ENCODE assay signal across 21 cellular contexts in genomic region chrX:148288451-148288850, GRCh38.
A peak's percentile ranks its signal among the peaks of the same experiment; 100 is the strongest.
DNase-seq lines count a peak whose midpoint lies in the region; ATAC-seq, FAIRE-seq and TF ChIP-seq lines count a peak whose summit lies in the region.
"Had no signal": no experiment of that assay in that cellular context is flagged by ENCODE, and none has a peak within 500 bp of the region (broad histone marks: within the 10 kb centered on the region; RNA-seq: fewer than 3 reads in every experiment).

No MANE protein-coding gene starts in this region.

- TF ChIP-seq EP300 in H1 (IDR thresholded peaks at IDR 0.05; ENCODE audit: borderline replicate concordance in 1 of 2, low read depth in 2 of 2, low read length in 2 of 2), result no peak

- H3K79me2 ChIP-seq in H1 (ENCODE audit: control insufficient read depth in 1 of 2, insufficient read depth in 2 of 2, low read length in 2 of 2) (no peaks in the 10 kb centered on the region), osteoblast (ENCODE audit: insufficient read depth, low read length) (no peaks in the 10 kb centered on the region)

- WGBS in H1 (ENCODE audit: extremely low coverage in 1 of 2, insufficient coverage in 1 of 2, insufficient read length in 1 of 2, insufficient replicate concordance in 2 of 2, low coverage in 1 of 2, low lambda C conversion rate in 2 of 2, missing lambda C conversion rate in 1 of 2), 2 experiments, result 75% methylated on average over 3 of the region's 3 CpGs; no CpG with 5 or more reads in 1 of the 2 experiments

- H3K27ac Mint-ChIP-seq in WTC11, result no peak overlapping the region; the same call in 1 of the 2 replicates
- H3K27ac Mint-ChIP-seq: B cell; CD4-positive, CD25-positive, alpha-beta regulatory T cell; CD8-positive, alpha-beta T cell; HFFc6 had no signal

- H3K4me3 Mint-ChIP-seq in WTC11, result no peak overlapping the region; the same call in 1 of the 2 replicates
- H3K4me3 Mint-ChIP-seq: B cell; CD4-positive, CD25-positive, alpha-beta regulatory T cell; CD8-positive, alpha-beta T cell; H9; HFFc6 had no signal

- H3K27me3 Mint-ChIP-seq in WTC11 (ENCODE audit: low read depth), result peaks cover 34% of the 10 kb centered on the region
- H3K27me3 Mint-ChIP-seq: B cell; CD4-positive, CD25-positive, alpha-beta regulatory T cell had no signal

- ATAC-seq in WTC11, result peak; percentile 26; the same call in 1 of the 2 replicates
- ATAC-seq in GM18517 (IDR thresholded peaks at IDR 0.05; ENCODE audit: unreplicated experiment), result no peak
- ATAC-seq: CD8-positive, alpha-beta T cell had no signal

- H4K8ac ChIP-seq in H1 (ENCODE audit: extremely low read depth, insufficient read depth, low read length), result no peak overlapping the region

- H3K23ac ChIP-seq in H1 (ENCODE audit: insufficient read length), result no peak overlapping the region

- H4K91ac ChIP-seq in H1 (replicated peaks; ENCODE audit: insufficient read length, low read length), result no peak overlapping the region

- peaks cover 57% of the 10 kb centered on the region for H3K4me1 Mint-ChIP-seq in WTC11

- no peak overlapping the region for H2AFZ ChIP-seq in H1 (ENCODE audit: low read length)
- H2AFZ ChIP-seq in osteoblast (ENCODE audit: low read length), result no peak overlapping the region

- no peak overlapping the region for H4K5ac ChIP-seq in H1 (ENCODE audit: insufficient read length, low read depth, low read length)

- TF ChIP-seq RAD21 in H1 (IDR thresholded peaks at IDR 0.05 in 1 of 2, conservative IDR thresholded peaks at IDR 0.05 in 1 of 2; ENCODE audit: low read depth in 2 of 2, low read length in 2 of 2), result no peak

- H3K9me3 Mint-ChIP-seq in WTC11, result no peaks in the 10 kb centered on the region
- H3K9me3 Mint-ChIP-seq: CD8-positive, alpha-beta T cell had no signal

- no peak overlapping the region for H3K56ac ChIP-seq in H1 (replicated peaks; ENCODE audit: insufficient read length, low read depth, low read length)

- no peaks in the 10 kb centered on the region for H3K36me3 Mint-ChIP-seq in WTC11
- H3K36me3 Mint-ChIP-seq: CD4-positive, CD25-positive, alpha-beta regulatory T cell; CD8-positive, alpha-beta T cell had no signal

- TF ChIP-seq CTCF in WTC11 (IDR thresholded peaks at IDR 0.05) (no peak), H1 (IDR thresholded peaks at IDR 0.05; ENCODE audit: control extremely low read depth in 1 of 3, insufficient read depth in 1 of 3, low read depth in 1 of 3, low read length in 3 of 3) (no peak), osteoblast (IDR thresholded peaks at IDR 0.05; ENCODE audit: extremely low read depth, low read depth, low read length) (no peak)

- H2BK15ac ChIP-seq in H1 (ENCODE audit: low read length), result no peak overlapping the region

- H2BK20ac ChIP-seq in H1 (ENCODE audit: low read length), result no peak overlapping the region

- no peak for TF ChIP-seq POLR2A in H1 (IDR thresholded peaks at IDR 0.05; ENCODE audit: control extremely low read depth in 1 of 2, low read depth in 2 of 2, low read length in 2 of 2)

- no peak overlapping the region for H3K14ac ChIP-seq in H1 (ENCODE audit: insufficient read length)

- H3K79me1 ChIP-seq in H1 (ENCODE audit: low read depth, low read length), result no peaks in the 10 kb centered on the region

- H3K27ac ChIP-seq in H1 (ENCODE audit: low read depth, low read length) (no peak overlapping the region), osteoblast (ENCODE audit: low read depth, low read length) (no peak overlapping the region)
- H3K27ac ChIP-seq: 22Rv1, BLaER1, C4-2B had no signal

- H2BK12ac ChIP-seq in H1 (ENCODE audit: low read depth, low read length), result no peak overlapping the region

- no peaks in the 10 kb centered on the region for H3K23me2 ChIP-seq in H1 (ENCODE audit: low read depth, low read length)

- H3K36me3 ChIP-seq in H1 (ENCODE audit: control insufficient read depth in 2 of 4, insufficient read depth in 4 of 4, low read length in 3 of 4), result no peaks in the 10 kb centered on the region
- H3K36me3 ChIP-seq in osteoblast (ENCODE audit: insufficient read depth, low read length), result no peaks in the 10 kb centered on the region
- H3K36me3 ChIP-seq: BLaER1 had no signal

- H3K4ac ChIP-seq in H1 (replicated peaks; ENCODE audit: insufficient read length, low read depth, low read length), result no peak overlapping the region

- no peaks in the 10 kb centered on the region for H4K20me1 ChIP-seq in H1 (replicated peaks in 1 of 2; ENCODE audit: control insufficient read depth in 1 of 2, insufficient read depth in 2 of 2, low read length in 2 of 2)
- H4K20me1 ChIP-seq in osteoblast (ENCODE audit: insufficient read depth, low read length), result no peaks in the 10 kb centered on the region
- H4K20me1 ChIP-seq: BLaER1 had no signal

- CTCF ChIA-PET in WTC11 (lab: Charles Lee), result no interaction called here
- CTCF ChIA-PET in H1 (lab: Charles Lee; ENCODE audit: partially characterized antibody), result no interaction called here

- H3K9ac ChIP-seq in H1 (replicated peaks in 1 of 4; ENCODE audit: extremely low read depth in 1 of 4, low read depth in 3 of 4, low read length in 3 of 4), result no peak overlapping the region
- H3K9ac ChIP-seq: BLaER1 had no signal

- no peak overlapping the region for H2BK5ac ChIP-seq in H1 (ENCODE audit: low read depth, low read length)

- DNase-seq in DMS 273 (lab: John Stamatoyannopoulos, UW; ENCODE audit: unreplicated experiment) (peak; percentile 6), DMS 273 treated with DMSO at 0.1 percent for 48 hours (lab: John Stamatoyannopoulos, UW) (no peak), WTC11 (ENCODE audit: low spot score) (no peak), H1 (ENCODE audit: low read depth in 1 of 2, low spot score in 2 of 2) (no peak), osteoblast (ENCODE audit: insufficient read length, low spot score, missing footprints) (no peak), NCI-H82 (lab: John Stamatoyannopoulos, UW) (no peak)
- DNase-seq: Caco-2; CD4-positive, CD25-positive, alpha-beta regulatory T cell; CD8-positive, alpha-beta T cell; DMS53; DMS79 treated with DMSO at 0.1 percent for 48 hours; H9; HFFc6 had no signal

- no peak overlapping the region for H3K18ac ChIP-seq in H1 (ENCODE audit: extremely low read depth, low read length)

- POLR2A ChIA-PET in WTC11 (lab: Charles Lee) (no interaction called here), H1 (lab: Charles Lee; ENCODE audit: partially characterized antibody) (no interaction called here)

- H3K4me3 ChIP-seq in H1 (ENCODE audit: extremely low read depth in 1 of 4, insufficient read depth in 2 of 4, low read depth in 3 of 4, low read length in 4 of 4) (no peak overlapping the region), osteoblast (ENCODE audit: insufficient read depth, low read length) (no peak overlapping the region)
- H3K4me3 ChIP-seq: BLaER1 had no signal

- H3K4me1 ChIP-seq in H1 (replicated peaks in 1 of 4; ENCODE audit: control insufficient read depth in 3 of 4, insufficient read depth in 4 of 4, low read length in 3 of 4) (peaks cover 0 to 5% (median 1%) of the 10 kb centered on the region in 4 experiments; a peak in 3 of 7 replicates), osteoblast (ENCODE audit: insufficient read depth, low read length) (no peaks in the 10 kb centered on the region)
- H3K4me1 ChIP-seq: Caco-2 had no signal

- no peak overlapping the region for H2BK120ac ChIP-seq in H1 (replicated peaks; ENCODE audit: low read depth, low read length)

- no peak overlapping the region for H3K4me2 ChIP-seq in H1 (ENCODE audit: insufficient read depth in 1 of 2, low read depth in 2 of 2, low read length in 2 of 2)
- H3K4me2 ChIP-seq in osteoblast (ENCODE audit: insufficient read depth, low read length), result no peak overlapping the region
- H3K4me2 ChIP-seq: BLaER1 had no signal

- H3K9me3 ChIP-seq in H1 (ENCODE audit: insufficient read depth in 2 of 2, low read depth in 1 of 2, low read length in 1 of 2) (no peaks in the 10 kb centered on the region), osteoblast (ENCODE audit: low read depth, low read length) (no peaks in the 10 kb centered on the region)
- H3K9me3 ChIP-seq: Caco-2 had no signal

- FAIRE-seq in H1 (lab: Jason Lieb, UNC), result peak; percentile 82
- FAIRE-seq: A204.1, G401.6, GM12892 had no signal

- no peak overlapping the region for H2AK5ac ChIP-seq in H1 (ENCODE audit: low read depth, low read length)

- H3K27me3 ChIP-seq in H1 (replicated peaks in 1 of 4; ENCODE audit: control insufficient read depth in 3 of 4, extremely low read depth in 1 of 4, insufficient read depth in 3 of 4, low read length in 3 of 4) (no peaks in the 10 kb centered on the region), osteoblast (ENCODE audit: insufficient read depth, low read length) (no peaks in the 10 kb centered on the region)
- H3K27me3 ChIP-seq: BLaER1 had no signal

TF ChIP-seq in WTC11, 78 proteins besides CTCF, POLR2A, EP300 and RAD21 (continues in another document):
- TF ChIP-seq ZSCAN18 (CRISPR knock-in tag; IDR thresholded peaks at IDR 0.05), result no peak
- no peak for TF ChIP-seq SP1 (CRISPR knock-in tag; conservative IDR thresholded peaks at IDR 0.05)

TF ChIP-seq in H1, 55 proteins besides CTCF, POLR2A, EP300 and RAD21:
- TF ChIP-seq HDAC2 (IDR thresholded peaks at IDR 0.05; ENCODE audit: borderline replicate concordance in 1 of 2, low read depth in 2 of 2, low read length in 2 of 2) (no peak), SRF (IDR thresholded peaks at IDR 0.05; ENCODE audit: low read depth, low read length) (peak; percentile 75; the same call in 1 of the 2 replicates)
